18 cellular contexts compared by ENCODE assay signal in genomic region chr3:196821806-196822355, GRCh38.
"Had no signal": no experiment of that assay in that cellular context is flagged by ENCODE, and none has a peak within 500 bp of the region (broad histone marks: within the 10 kb centered on the region; RNA-seq: fewer than 3 reads in every experiment).

No MANE protein-coding gene starts in this region.

- H3K4me3 ChIP-seq: dorsolateral prefrontal cortex, heart left ventricle, testis, tibial nerve, upper lobe of right lung, vagina had no signal

- H3K4me1 ChIP-seq: heart left ventricle, testis, tibial nerve, upper lobe of right lung, vagina had no signal

- H3K9me3 ChIP-seq: heart left ventricle, testis, tibial nerve, upper lobe of right lung, vagina had no signal

- H3K27ac Mint-ChIP-seq: nephron had no signal

- H3K27me3 Mint-ChIP-seq: naive B cell; stimulated activated naive B cell treated with anti-CD40 and anti-IgM and Interleukin-4, amounts not matched to agents 10 μg/mL and 1 μg/mL and 100 μg/mL, for 72 hours; stimulated activated naive CD8-positive, alpha-beta T cell treated with anti-CD3 and anti-CD28 coated beads, Interleukin-15, amount 100 ng/mL, for 72 hours had no signal

- DNase-seq: dorsolateral prefrontal cortex; effector CD8-positive, alpha-beta T cell; heart left ventricle; hippocampal formation; left colon; mesendoderm; naive B cell; stimulated activated CD4-positive, alpha-beta T cell treated with anti-CD3 and anti-CD28 coated beads, Interleukin-2, amount 100 ng/mL, for 24 hours; stimulated activated CD4-positive, alpha-beta T cell treated with anti-CD3 and anti-CD28 coated beads, Interleukin-4, amount 100 ng/mL, for 4 hours; stimulated activated naive B cell treated with anti-CD40 and anti-IgM and Interleukin-4, amounts not matched to agents 10 μg/mL and 1 μg/mL and 100 μg/mL, for 72 hours; stimulated activated naive CD8-positive, alpha-beta T cell treated with anti-CD3 and anti-CD28 coated beads, Interleukin-15, amount 100 ng/mL, for 72 hours; testis; upper lobe of right lung had no signal

- H3K27ac ChIP-seq: dorsolateral prefrontal cortex, heart left ventricle, testis, tibial nerve, upper lobe of right lung, vagina had no signal

- H3K9me3 Mint-ChIP-seq: naive B cell; nephron; stimulated activated naive B cell treated with anti-CD40 and anti-IgM and Interleukin-4, amounts not matched to agents 10 μg/mL and 1 μg/mL and 100 μg/mL, for 72 hours; stimulated activated naive CD8-positive, alpha-beta T cell treated with anti-CD3 and anti-CD28 coated beads, Interleukin-15, amount 100 ng/mL, for 72 hours had no signal

- H3K27me3 ChIP-seq: dorsolateral prefrontal cortex, heart left ventricle, testis, tibial nerve, upper lobe of right lung, vagina had no signal

- H3K4me3 Mint-ChIP-seq: naive B cell; nephron; stimulated activated naive B cell treated with anti-CD40 and anti-IgM and Interleukin-4, amounts not matched to agents 10 μg/mL and 1 μg/mL and 100 μg/mL, for 72 hours; stimulated activated naive CD8-positive, alpha-beta T cell treated with anti-CD3 and anti-CD28 coated beads, Interleukin-15, amount 100 ng/mL, for 72 hours had no signal

- H3K4me1 Mint-ChIP-seq: naive B cell; nephron; stimulated activated naive CD8-positive, alpha-beta T cell treated with anti-CD3 and anti-CD28 coated beads, Interleukin-15, amount 100 ng/mL, for 72 hours had no signal

- ATAC-seq: esophagus mucosa; heart left ventricle; left colon; sciatic nerve; stimulated activated naive B cell treated with anti-CD40 and anti-IgM and Interleukin-4, amounts not matched to agents 10 μg/mL and 1 μg/mL and 100 μg/mL, for 72 hours; stimulated activated naive CD8-positive, alpha-beta T cell treated with anti-CD3 and anti-CD28 coated beads, Interleukin-15, amount 100 ng/mL, for 72 hours; upper lobe of right lung had no signal
